In the genomic region with DNA sequence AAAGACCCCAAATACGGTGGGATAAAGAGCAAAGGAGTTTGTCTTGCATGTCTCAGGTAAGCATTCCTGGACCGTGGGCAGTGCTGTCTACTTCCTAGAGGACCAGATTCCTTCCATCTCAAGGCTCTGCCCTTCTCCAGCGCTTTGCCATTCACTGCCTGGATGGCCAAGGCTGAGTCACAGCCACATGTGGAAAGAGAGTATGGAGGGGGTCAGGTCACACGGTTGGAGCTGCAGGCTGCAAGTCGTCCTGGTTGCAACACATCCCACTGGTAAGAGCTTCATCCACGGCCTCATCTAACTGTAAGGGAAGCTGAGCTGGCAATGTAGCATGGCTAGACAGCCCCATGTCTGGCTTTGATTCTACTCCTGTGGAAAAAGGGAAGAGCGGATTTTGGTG, we compare ENCODE assay signal across 2 cellular contexts.
TF ChIP-seq lines count a peak whose summit lies in the region.

No MANE protein-coding gene starts in this region.

TF ChIP-seq in IMR-90, 13 proteins besides CTCF, POLR2A, EP300 and RAD21:
- TF ChIP-seq, protein P1, sequence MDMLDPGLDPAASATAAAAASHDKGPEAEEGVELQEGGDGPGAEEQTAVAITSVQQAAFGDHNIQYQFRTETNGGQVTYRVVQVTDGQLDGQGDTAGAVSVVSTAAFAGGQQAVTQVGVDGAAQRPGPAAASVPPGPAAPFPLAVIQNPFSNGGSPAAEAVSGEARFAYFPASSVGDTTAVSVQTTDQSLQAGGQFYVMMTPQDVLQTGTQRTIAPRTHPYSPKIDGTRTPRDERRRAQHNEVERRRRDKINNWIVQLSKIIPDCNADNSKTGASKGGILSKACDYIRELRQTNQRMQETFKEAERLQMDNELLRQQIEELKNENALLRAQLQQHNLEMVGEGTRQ (IDR thresholded peaks at IDR 0.05; ENCODE audit: low read depth, low read length): peak; percentile 39
- no peak for TF ChIP-seq RFX5 (IDR thresholded peaks at IDR 0.05; ENCODE audit: low read depth, low read length)
- no peak for TF ChIP-seq RCOR1 (IDR thresholded peaks at IDR 0.05; ENCODE audit: insufficient replicate concordance, low read length)
- TF ChIP-seq NFE2L2 (IDR thresholded peaks at IDR 0.05; ENCODE audit: low read depth, low read length): peak; percentile 41; the same call in 1 of the 2 replicates
- 0 out of 2 replicates have a peak, but pooled peaks have one; percentile 54 for TF ChIP-seq MAZ (IDR thresholded peaks at IDR 0.05; ENCODE audit: borderline replicate concordance, low read depth, low read length)
- TF ChIP-seq CEBPB (IDR thresholded peaks at IDR 0.05; ENCODE audit: low read depth, low read length): peak; percentile 96
- peak; percentile 74; the same call in 1 of the 2 replicates for TF ChIP-seq FOS (IDR thresholded peaks at IDR 0.05; ENCODE audit: low read depth, low read length)
- TF ChIP-seq MXI1 (IDR thresholded peaks at IDR 0.05; ENCODE audit: borderline replicate concordance, low read depth, low read length): no peak
TF ChIP-seq in IMR-90: peak in this region for 5.

TF ChIP-seq in SK-N-SH treated with all-trans-retinoic acid at 6 μM for 48 hours, 23 proteins besides CTCF, POLR2A, EP300 and RAD21:
- TF ChIP-seq ZNF565 (CRISPR knock-in tag; conservative IDR thresholded peaks at IDR 0.05; ENCODE audit: low read depth) (no peak), TCF4 (CRISPR knock-in tag; IDR thresholded peaks at IDR 0.05; ENCODE audit: borderline replicate concordance) (no peak), PPARA (CRISPR knock-in tag; IDR thresholded peaks at IDR 0.05; ENCODE audit: borderline replicate concordance) (no peak), OSR1 (CRISPR knock-in tag; IDR thresholded peaks at IDR 0.05) (no peak)
